In genomic region chr6:4586469-4586859, GRCh38 we compare ENCODE assay signal across 28 cellular contexts.
"Had no signal": no experiment of that assay in that cellular context is flagged by ENCODE, and none has a peak within 500 bp of the region (broad histone marks: within the 10 kb centered on the region; RNA-seq: fewer than 3 reads in every experiment).

No MANE protein-coding gene starts in this region.

- H3K36me3 ChIP-seq: left lung, neutrophil, ovary had no signal

- H3K9me3 ChIP-seq: neutrophil, ovary had no signal

- H3K27ac ChIP-seq: left lung, neutrophil, ovary had no signal

- H3K4me3 ChIP-seq: left lung, lung, ovary had no signal

- H3K27me3 ChIP-seq: left lung, neutrophil, ovary had no signal

- DNase-seq: activated B cell treated with CpG ODN at 0.5 μM for 24 hours; activated CD4-positive, alpha-beta T cell treated with anti-CD3 and anti-CD28 coated beads, Interleukin-2, amount 50 U/mL, for 1 hour; activated CD8-positive, alpha-beta T cell treated with anti-CD3 and anti-CD28 coated beads for 36 hours; activated gamma-delta T cell treated with Interleukin-2 at 50 U/mL for 16 hours; activated naive CD4-positive, alpha-beta T cell treated with anti-CD3 and anti-CD28 coated beads, Interleukin-2, amount 50 U/mL, for 16 hours; activated T-cell treated with anti-CD3 and anti-CD28 coated beads, Interleukin-2, amount 50 U/mL, for 4 hours; amygdala; dermis blood vessel endothelial cell; effector CD4-positive, alpha-beta T cell; foreskin fibroblast; head of caudate nucleus; kidney glomerular epithelial cell; left lung; naive B cell; nephron progenitor cell; ovary; retina; stimulated activated CD4-positive, alpha-beta T cell treated with anti-CD3 and anti-CD28 coated beads, Interleukin-1b, Interleukin-23, amount 100 ng/mL, for 48 hours; stimulated activated CD4-positive, alpha-beta T cell treated with anti-CD3 and anti-CD28 coated beads, Interleukin-4, amount 100 ng/mL, for 4 hours; stimulated activated CD8-positive, alpha-beta memory T cell treated with anti-CD3 and anti-CD28 coated beads, Interleukin-4, amount 100 ng/mL, for 48 hours; stimulated activated naive CD8-positive, alpha-beta T cell treated with anti-CD3 and anti-CD28 coated beads, Interleukin-15, amount 100 ng/mL, for 72 hours; substantia nigra; T-cell had no signal

- H3K4me1 ChIP-seq: left lung had no signal

- ATAC-seq: activated CD8-positive, alpha-beta T cell treated with anti-CD3 and anti-CD28 coated beads for 36 hours; activated T-cell treated with anti-CD3 and anti-CD28 coated beads, Interleukin-2, amount 50 U/mL, for 4 hours; activated T-helper 17 cell treated with anti-CD3 and anti-CD28 coated beads, Interleukin-2, amount 50 U/mL, for 72 hours; sciatic nerve; stimulated activated memory B cell treated with anti-CD40 and anti-IgM and Interleukin-4, amounts not matched to agents 10 μg/mL and 1 μg/mL and 100 μg/mL, for 72 hours; stimulated activated naive CD8-positive, alpha-beta T cell treated with anti-CD3 and anti-CD28 coated beads, Interleukin-15, amount 100 ng/mL, for 72 hours; T-cell had no signal
